In the genomic region with DNA sequence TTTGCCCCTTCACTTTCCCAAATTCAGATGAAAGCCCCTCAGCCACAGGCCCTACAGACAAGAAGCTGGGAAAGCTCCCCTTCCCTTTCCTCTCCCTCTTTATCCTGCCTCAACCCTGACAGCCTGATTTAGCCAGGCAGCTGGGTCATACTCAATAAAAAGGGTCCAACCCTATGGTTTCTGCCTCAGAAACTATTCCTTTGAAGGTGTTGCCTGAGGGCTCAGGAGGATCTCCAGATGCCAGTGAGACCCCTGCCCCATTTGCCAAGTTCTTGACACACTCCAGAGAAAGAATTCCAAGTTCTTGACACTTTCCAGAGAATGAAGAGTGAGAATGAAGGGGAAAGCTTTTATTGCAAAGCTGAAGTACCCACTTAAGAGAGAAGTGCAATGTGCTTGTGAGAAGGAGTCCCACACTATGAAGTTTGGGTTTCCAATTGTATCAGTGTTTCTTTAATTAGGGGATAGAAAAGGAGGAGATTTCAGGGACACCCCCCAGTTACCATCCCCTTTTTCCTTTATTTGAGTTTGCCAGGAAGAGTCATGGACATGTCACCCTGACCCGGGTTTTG, we compare ENCODE assay signal across 11 cellular contexts.
DNase-seq lines count a peak whose midpoint lies in the region; TF ChIP-seq lines count a peak whose summit lies in the region.
"Had no signal": no experiment of that assay in that cellular context is flagged by ENCODE, and none has a peak within 500 bp of the region (broad histone marks: within the 10 kb centered on the region; RNA-seq: fewer than 3 reads in every experiment).

No MANE protein-coding gene starts in this region.

- no peaks in the 10 kb centered on the region for H4K20me1 ChIP-seq in BLaER1 treated with 17β-estradiol and CSF1 and Interleukin-3, amounts not matched to agents 10 nM and 100 nM
- H4K20me1 ChIP-seq in Loucy (ENCODE audit: insufficient read depth, low read length, poor library complexity, severe bottlenecking), result no peaks in the 10 kb centered on the region

- no peak for TF ChIP-seq CTCF in Loucy (conservative IDR thresholded peaks at IDR 0.05; ENCODE audit: low read length)
- no peak for TF ChIP-seq CTCF in endodermal cell (conservative IDR thresholded peaks at IDR 0.05)
- no peak for TF ChIP-seq CTCF in prostate gland (IDR thresholded peaks at IDR 0.05)

- H3K23ac ChIP-seq in neuronal stem cell (ENCODE audit: low read depth, low read length, poor library complexity), result no peak overlapping the region

- H3K4me3 Mint-ChIP-seq in endodermal cell, result no peak overlapping the region

- H3K4me1 ChIP-seq in BLaER1 treated with 17β-estradiol and CSF1 and Interleukin-3, amounts not matched to agents 10 nM and 100 nM, result peaks cover 0 to 20% (median 15%) of the 10 kb centered on the region in 10 experiments; a peak in 14 of 20 replicates
- H3K4me1 ChIP-seq in Loucy (ENCODE audit: insufficient read depth, low read length, poor library complexity, severe bottlenecking) (peaks cover 32% of the 10 kb centered on the region), endodermal cell (ENCODE audit: control insufficient read depth, insufficient read depth, low read length) (peaks cover 10% of the 10 kb centered on the region), neuronal stem cell (ENCODE audit: control insufficient read depth in 2 of 2, insufficient read depth in 1 of 2, low read depth in 1 of 2, low read length in 2 of 2) (no peaks in the 10 kb centered on the region), prostate gland (replicated peaks) (no peaks in the 10 kb centered on the region)
- H3K4me1 ChIP-seq: A549 had no signal

- H3K9me2 ChIP-seq in Loucy (replicated peaks; ENCODE audit: low read depth, low read length), result no peaks in the 10 kb centered on the region

- peak overlapping the region in 8 of 11 experiments; percentile 23 to 68 (median 49); a peak in 16 of 22 replicates for H3K4me2 ChIP-seq in BLaER1 treated with 17β-estradiol and CSF1 and Interleukin-3, amounts not matched to agents 10 nM and 100 nM
- H3K4me2 ChIP-seq in Loucy (ENCODE audit: low read depth, low read length, poor library complexity, severe bottlenecking) (peak overlapping the region; percentile 11), neuronal stem cell (ENCODE audit: insufficient read depth, low read length, poor library complexity, severe bottlenecking) (no peak overlapping the region)
- H3K4me2 ChIP-seq: A549 had no signal

- no peaks in the 10 kb centered on the region for H3K79me1 ChIP-seq in neuronal stem cell (ENCODE audit: low read depth, low read length)

- H3K36me3 Mint-ChIP-seq in endodermal cell (ENCODE audit: low read depth), result no peaks in the 10 kb centered on the region
- H3K36me3 Mint-ChIP-seq: CD4-positive, CD25-positive, alpha-beta regulatory T cell had no signal

- no peaks in the 10 kb centered on the region for H3K27me3 ChIP-seq in BLaER1 treated with 17β-estradiol and CSF1 and Interleukin-3, amounts not matched to agents 10 nM and 100 nM
- H3K27me3 ChIP-seq in Loucy (ENCODE audit: insufficient read depth, low read length, poor library complexity, severe bottlenecking) (no peaks in the 10 kb centered on the region), endodermal cell (ENCODE audit: control insufficient read depth, insufficient read depth, low read length, poor library complexity, severe bottlenecking) (no peaks in the 10 kb centered on the region), neuronal stem cell (ENCODE audit: control insufficient read depth in 3 of 3, insufficient read depth in 3 of 3, low read depth in 1 of 3, low read length in 3 of 3) (no peaks in the 10 kb centered on the region), prostate gland (replicated peaks; ENCODE audit: insufficient read depth) (no peaks in the 10 kb centered on the region)

- H2BK5ac ChIP-seq in neuronal stem cell (ENCODE audit: low read length), result no peak overlapping the region

- no peaks in the 10 kb centered on the region for H3K9me3 Mint-ChIP-seq in endodermal cell

- H4K91ac ChIP-seq in neuronal stem cell (ENCODE audit: low read depth, low read length, poor library complexity), result no peak overlapping the region

- no peak overlapping the region for H3K14ac ChIP-seq in neuronal stem cell (ENCODE audit: low read length)

- H3K9ac ChIP-seq in BLaER1 treated with 17β-estradiol and CSF1 and Interleukin-3, amounts not matched to agents 10 nM and 100 nM, result no peak overlapping the region
- H3K9ac ChIP-seq in Loucy (ENCODE audit: low read depth, low read length, poor library complexity, severe bottlenecking), result no peak overlapping the region
- H3K9ac ChIP-seq in endodermal cell (ENCODE audit: extremely low read depth, low read length, poor library complexity, severe bottlenecking), result no peak overlapping the region
- H3K9ac ChIP-seq in neuronal stem cell (ENCODE audit: low read depth, low read length, poor library complexity), result no peak overlapping the region

- intact Hi-C loops in prostate gland (cut with DNase I), result no loop called here

- H3K4me3 ChIP-seq in BLaER1 treated with 17β-estradiol and CSF1 and Interleukin-3, amounts not matched to agents 10 nM and 100 nM, result no peak overlapping the region
- H3K4me3 ChIP-seq in Loucy (ENCODE audit: low read length, poor library complexity, severe bottlenecking), result no peak overlapping the region
- peak overlapping the region; percentile 36 for H3K4me3 ChIP-seq in endodermal cell (ENCODE audit: low read length)
- no peak overlapping the region for H3K4me3 ChIP-seq in neuronal stem cell (ENCODE audit: low read length in 2 of 2)
- no peak overlapping the region for H3K4me3 ChIP-seq in prostate gland
- H3K4me3 ChIP-seq: A549 had no signal

- H3F3A ChIP-seq in Loucy (ENCODE audit: low read depth), result no peaks in the 10 kb centered on the region

- TF ChIP-seq POLR2A in prostate gland (IDR thresholded peaks at IDR 0.05), result no peak

- H3K9me3 ChIP-seq in BLaER1 treated with 17β-estradiol and CSF1 and Interleukin-3, amounts not matched to agents 10 nM and 100 nM (replicated peaks in 1 of 11), result no peaks in the 10 kb centered on the region
- H3K9me3 ChIP-seq in Loucy (ENCODE audit: insufficient read depth, low read depth, low read length) (no peaks in the 10 kb centered on the region), endodermal cell (ENCODE audit: control insufficient read depth, low read length) (no peaks in the 10 kb centered on the region), neuronal stem cell (replicated peaks in 1 of 2; ENCODE audit: control insufficient read depth in 2 of 2, insufficient read depth in 1 of 2, low read depth in 1 of 2, low read length in 2 of 2) (no peaks in the 10 kb centered on the region), prostate gland (no peaks in the 10 kb centered on the region)
- H3K9me3 ChIP-seq: A549 had no signal

- no peak overlapping the region for H3K18ac ChIP-seq in neuronal stem cell (ENCODE audit: low read length)

- no peak overlapping the region for H4K8ac ChIP-seq in neuronal stem cell (ENCODE audit: low read depth, low read length)

- no peak overlapping the region for H2BK120ac ChIP-seq in neuronal stem cell (ENCODE audit: low read depth, low read length)

- no peak overlapping the region for H3K27ac ChIP-seq in BLaER1 treated with 17β-estradiol and CSF1 and Interleukin-3, amounts not matched to agents 10 nM and 100 nM
- no peak overlapping the region for H3K27ac ChIP-seq in endodermal cell (ENCODE audit: low read depth, low read length)
- no peak overlapping the region for H3K27ac ChIP-seq in neuronal stem cell (replicated peaks; ENCODE audit: low read length)
- H3K27ac ChIP-seq in prostate gland, result no peak overlapping the region
- H3K27ac ChIP-seq: A549, HL-60 had no signal

- H3K79me2 ChIP-seq in Loucy (ENCODE audit: insufficient read depth, low read length), result no peaks in the 10 kb centered on the region

- H2BK12ac ChIP-seq in neuronal stem cell (ENCODE audit: low read length), result no peak overlapping the region

- no peak overlapping the region for H2AK5ac ChIP-seq in neuronal stem cell (ENCODE audit: low read depth, low read length)

- peak overlapping the region; percentile 9 for H3K27ac Mint-ChIP-seq in endodermal cell
- H3K27ac Mint-ChIP-seq: CD4-positive, CD25-positive, alpha-beta regulatory T cell had no signal

- peaks cover 42% of the 10 kb centered on the region for H3K4me1 Mint-ChIP-seq in endodermal cell
- H3K4me1 Mint-ChIP-seq: CD4-positive, CD25-positive, alpha-beta regulatory T cell had no signal

- DNase-seq in endodermal cell, result no peak
- no peak for DNase-seq in neuronal stem cell (ENCODE audit: low spot score)
- no peak for DNase-seq in cerebellum (ENCODE audit: low spot score)
- no peak for DNase-seq in NCI-H2196 treated with DMSO at 0.1 percent for 48 hours (lab: John Stamatoyannopoulos, UW; ENCODE audit: unreplicated experiment)
- DNase-seq in prostate gland (ENCODE audit: low spot score), result no peak
- DNase-seq: CD4-positive, CD25-positive, alpha-beta regulatory T cell; DMS79 had no signal

- H3K27me3 Mint-ChIP-seq in endodermal cell (ENCODE audit: insufficient read depth), result no peaks in the 10 kb centered on the region
- H3K27me3 Mint-ChIP-seq: CD4-positive, CD25-positive, alpha-beta regulatory T cell had no signal

- WGBS in endodermal cell (ENCODE audit: insufficient coverage in 1 of 2, insufficient read length in 1 of 2), 2 experiments, result 78% methylated on average over 1 of the region's 1 CpG; no CpG with 5 or more reads in 1 of the 2 experiments
- no CpG with 5 or more reads among the region's 1 CpG for WGBS in neuronal stem cell (ENCODE audit: extremely low coverage in 2 of 2, insufficient read length in 2 of 2, insufficient replicate concordance in 1 of 2), 2 donors
- WGBS in prostate gland, result 87% methylated on average over 1 of the region's 1 CpG

- no peak overlapping the region for H3K4ac ChIP-seq in neuronal stem cell (ENCODE audit: low read length)

- no peaks in the 10 kb centered on the region for H3K36me3 ChIP-seq in BLaER1 treated with 17β-estradiol and CSF1 and Interleukin-3, amounts not matched to agents 10 nM and 100 nM
- H3K36me3 ChIP-seq in Loucy (ENCODE audit: insufficient read depth, low read length), result no peaks in the 10 kb centered on the region
- H3K36me3 ChIP-seq in endodermal cell (ENCODE audit: control insufficient read depth, insufficient read depth, low read length), result no peaks in the 10 kb centered on the region
- H3K36me3 ChIP-seq in neuronal stem cell (replicated peaks in 1 of 2; ENCODE audit: control insufficient read depth in 2 of 2, insufficient read depth in 2 of 2, low read length in 2 of 2), result no peaks in the 10 kb centered on the region
- no peaks in the 10 kb centered on the region for H3K36me3 ChIP-seq in prostate gland

- no peak overlapping the region for H2BK15ac ChIP-seq in neuronal stem cell (ENCODE audit: low read length)

- H2AFZ ChIP-seq in Loucy (ENCODE audit: low read length) (peak overlapping the region; percentile 34; the same call in 1 of the 2 replicates), neuronal stem cell (ENCODE audit: low read length) (peak overlapping the region; percentile 22)
